In the genomic region with DNA sequence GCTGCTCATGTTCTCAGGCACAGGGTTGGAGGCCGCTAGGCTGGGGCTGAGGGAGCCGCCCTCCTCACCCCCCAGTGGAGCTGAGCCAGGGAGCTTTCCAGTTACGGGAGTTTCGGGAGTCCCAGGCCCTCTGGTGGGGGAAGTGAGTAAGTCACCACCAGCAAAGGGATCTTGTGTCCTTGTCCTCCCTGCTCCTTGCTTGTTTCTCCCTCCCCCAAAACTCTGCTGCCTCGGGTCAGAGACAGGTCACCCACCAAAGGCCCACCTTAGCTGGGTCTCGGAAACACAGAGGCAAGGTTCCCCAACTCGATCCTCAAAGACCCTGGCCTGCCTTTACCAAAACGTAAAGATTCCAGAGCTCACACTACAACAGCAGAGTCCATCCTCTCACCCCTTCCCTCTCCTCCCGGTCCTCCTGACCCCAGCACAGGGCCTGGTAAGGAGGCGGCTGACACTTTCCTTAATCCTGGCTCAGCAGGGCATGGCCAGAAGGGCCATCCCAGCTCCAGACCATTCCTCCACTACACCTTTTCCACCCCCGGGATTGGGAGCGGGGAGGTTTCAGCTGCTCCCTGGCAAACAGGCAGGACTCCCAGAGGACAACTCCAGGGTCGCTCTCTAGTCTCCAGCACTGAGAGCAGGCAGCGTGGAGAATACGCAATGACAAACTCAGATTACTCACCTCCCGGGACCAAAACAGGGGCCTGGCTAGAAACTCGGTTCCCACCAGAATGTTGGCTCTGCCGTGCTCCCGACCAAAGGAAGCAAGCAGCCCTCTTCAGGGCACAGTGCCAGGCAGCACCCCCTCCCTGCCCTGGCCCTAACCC, we compare ENCODE assay signal across 8 cellular contexts.
DNase-seq lines count a peak whose midpoint lies in the region; ATAC-seq and TF ChIP-seq lines count a peak whose summit lies in the region.
"Had no signal": no experiment of that assay in that cellular context is flagged by ENCODE, and none has a peak within 500 bp of the region (broad histone marks: within the 10 kb centered on the region; RNA-seq: fewer than 3 reads in every experiment).

No MANE protein-coding gene starts in this region.

- intact Hi-C loops in left ventricle myocardium inferior (cut with micrococcal nuclease) = no loop called here

- DNase-seq in EL (peak; percentile 80), HT-29 (ENCODE audit: low spot score) (peak; percentile 67), NCI-H82 treated with DMSO at 0.1 percent for 48 hours (lab: John Stamatoyannopoulos, UW; ENCODE audit: unreplicated experiment) (peak; percentile 79), amniotic stem cell (lab: John Stamatoyannopoulos, UW) (peak; percentile 69), left ventricle myocardium inferior (peak; percentile 72), putamen (ENCODE audit: low spot score) (peak; percentile 70)

- no peak for ATAC-seq in GM18511 (IDR thresholded peaks at IDR 0.05; ENCODE audit: unreplicated experiment)

- peak overlapping the region; percentile 54 for H3K27ac ChIP-seq in left ventricle myocardium inferior (replicated peaks)
- H3K27ac ChIP-seq: epithelial cell of prostate had no signal

- peak; percentile 77 for TF ChIP-seq CTCF in left ventricle myocardium inferior (IDR thresholded peaks at IDR 0.05; ENCODE audit: borderline replicate concordance)

- no peak overlapping the region for H3K4me3 ChIP-seq in left ventricle myocardium inferior

- peaks cover 19% of the 10 kb centered on the region for H3K36me3 ChIP-seq in left ventricle myocardium inferior

- no peaks in the 10 kb centered on the region for H3K9me3 ChIP-seq in left ventricle myocardium inferior (replicated peaks)

- H3K4me1 ChIP-seq in left ventricle myocardium inferior = peaks cover 31% of the 10 kb centered on the region

- no peaks in the 10 kb centered on the region for H3K27me3 ChIP-seq in left ventricle myocardium inferior (ENCODE audit: low read depth)
